1 cellular context compared by ENCODE assay signal in genomic region chr17:8001976-8002645, GRCh38.
TF ChIP-seq lines count a peak whose summit lies in the region.

TSS of gene GUCY2D (plus strand) at chr17:8002615. CDS start at chr17:8003048, 433 bp downstream.

TF ChIP-seq in SK-N-SH, 30 proteins besides CTCF, POLR2A, EP300 and RAD21 (continued from another document):
- TF ChIP-seq REST (IDR thresholded peaks at IDR 0.05; ENCODE audit: low read depth, low read length) (no peak), IRF3 (IDR thresholded peaks at IDR 0.05; ENCODE audit: low read depth, low read length) (no peak)
